ENCODE assay signal across 16 cellular contexts in the genomic region with DNA sequence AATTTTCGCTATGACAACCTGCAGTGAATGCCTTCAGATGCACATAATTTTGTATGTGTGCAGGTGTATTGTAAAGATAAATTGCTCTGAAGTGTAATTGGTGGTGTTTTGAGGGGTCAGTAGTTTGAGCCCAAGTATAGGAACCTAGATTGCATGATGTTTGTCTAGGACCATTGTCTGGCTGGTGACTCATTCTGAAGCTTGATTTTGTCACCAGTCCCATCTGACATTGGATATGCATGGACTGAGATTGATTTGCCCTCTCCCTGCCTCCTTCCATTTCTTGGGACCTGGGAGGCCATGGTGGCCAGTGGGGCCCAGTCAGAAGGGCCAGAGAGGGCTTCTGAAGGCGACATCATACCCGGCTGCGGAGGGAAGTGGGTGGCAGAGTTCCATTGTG.
DNase-seq lines count a peak whose midpoint lies in the region; ATAC-seq and TF ChIP-seq lines count a peak whose summit lies in the region.
"Had no signal": no experiment of that assay in that cellular context is flagged by ENCODE, and none has a peak within 500 bp of the region (broad histone marks: within the 10 kb centered on the region; RNA-seq: fewer than 3 reads in every experiment).

No MANE protein-coding gene starts in this region.

- H3K27me3 ChIP-seq in cardiac muscle cell: no peaks in the 10 kb centered on the region
- no peaks in the 10 kb centered on the region for H3K27me3 ChIP-seq in right atrium auricular region
- H3K27me3 ChIP-seq in hepatocyte: no peaks in the 10 kb centered on the region
- H3K27me3 ChIP-seq in mucosa of rectum (ENCODE audit: control insufficient read depth in 2 of 2, insufficient read depth in 2 of 2, low read length in 2 of 2): no peaks in the 10 kb centered on the region
- H3K27me3 ChIP-seq in trophoblast cell (ENCODE audit: insufficient read depth, low read length): no peaks in the 10 kb centered on the region
- H3K27me3 ChIP-seq in BE2C: no peaks in the 10 kb centered on the region
- H3K27me3 ChIP-seq: BLaER1 had no signal

- peak overlapping the region; percentile 55 for H3K27ac ChIP-seq in cardiac muscle cell
- no peak overlapping the region for H3K27ac ChIP-seq in right atrium auricular region
- peak overlapping the region; percentile 98 for H3K27ac ChIP-seq in hepatocyte
- H3K27ac ChIP-seq in mucosa of rectum (ENCODE audit: low read depth in 2 of 2, low read length in 2 of 2): peak overlapping the region; percentile 95 to 98
- no peak overlapping the region for H3K27ac ChIP-seq in trophoblast cell (ENCODE audit: low read depth, low read length)
- H3K27ac ChIP-seq: 22Rv1, BLaER1, GM23248 had no signal

- no peak overlapping the region for H4K91ac ChIP-seq in trophoblast cell (ENCODE audit: low read depth, low read length)

- H4K8ac ChIP-seq in trophoblast cell (ENCODE audit: low read depth, low read length): no peak overlapping the region

- no peak overlapping the region for H2BK5ac ChIP-seq in trophoblast cell (ENCODE audit: low read depth, low read length, poor library complexity)

- H3K9me3 ChIP-seq in cardiac muscle cell (ENCODE audit: low read depth) (no peaks in the 10 kb centered on the region), right atrium auricular region (no peaks in the 10 kb centered on the region), hepatocyte (ENCODE audit: low read depth) (no peaks in the 10 kb centered on the region), mucosa of rectum (ENCODE audit: control insufficient read depth in 2 of 2, low read length in 2 of 2) (no peaks in the 10 kb centered on the region), trophoblast cell (ENCODE audit: insufficient read depth, low read depth, low read length) (no peaks in the 10 kb centered on the region), BE2C (no peaks in the 10 kb centered on the region)
- H3K9me3 ChIP-seq: BLaER1, Caco-2 had no signal

- DNase-seq in cardiac muscle cell (ENCODE audit: low read depth in 1 of 2, low spot score in 1 of 2) (no peak), right atrium auricular region (ENCODE audit: low spot score) (no peak), hepatocyte (ENCODE audit: low spot score) (no peak), trophoblast cell (no peak), BE2C (no peak), pons (ENCODE audit: low spot score) (no peak)
- DNase-seq: Caco-2; CD8-positive, alpha-beta memory T cell; DND-41; GDM1; GM23248; H7 had no signal

- H3K4me2 ChIP-seq in hepatocyte: no peak overlapping the region
- H3K4me2 ChIP-seq in trophoblast cell (ENCODE audit: low read length): no peak overlapping the region
- H3K4me2 ChIP-seq: BLaER1 had no signal

- H3K79me2 ChIP-seq in hepatocyte (no peaks in the 10 kb centered on the region), trophoblast cell (ENCODE audit: control insufficient read depth, insufficient read depth, low read length, poor library complexity) (no peaks in the 10 kb centered on the region)

- no peak overlapping the region for H2AFZ ChIP-seq in hepatocyte
- no peak overlapping the region for H2AFZ ChIP-seq in trophoblast cell (ENCODE audit: insufficient read depth, low read length, poor library complexity)
- H2AFZ ChIP-seq: GM23248 had no signal

- H3K4ac ChIP-seq in trophoblast cell (ENCODE audit: low read depth, low read length): no peak overlapping the region

- H3K36me3 ChIP-seq in cardiac muscle cell (no peaks in the 10 kb centered on the region), right atrium auricular region (peaks cover 42% of the 10 kb centered on the region), hepatocyte (replicated peaks; ENCODE audit: insufficient read depth, low read depth) (no peaks in the 10 kb centered on the region), mucosa of rectum (ENCODE audit: control insufficient read depth in 2 of 2, insufficient read depth in 2 of 2, low read length in 2 of 2) (peaks cover 24 to 34% of the 10 kb centered on the region in 2 donors), trophoblast cell (ENCODE audit: control insufficient read depth in 1 of 2, insufficient read depth in 2 of 2, low read length in 2 of 2) (peaks cover 42 to 67% of the 10 kb centered on the region in 2 experiments), BE2C (peaks cover 67% of the 10 kb centered on the region)

- TF ChIP-seq CTCF in cardiac muscle cell (IDR thresholded peaks at IDR 0.05; ENCODE audit: low read depth, low read length): no peak
- TF ChIP-seq CTCF in right atrium auricular region (IDR thresholded peaks at IDR 0.05): no peak
- TF ChIP-seq CTCF in hepatocyte (IDR thresholded peaks at IDR 0.05; ENCODE audit: poor library complexity): no peak
- TF ChIP-seq CTCF in BE2C (IDR thresholded peaks at IDR 0.05; ENCODE audit: low read depth, low read length): no peak

- no peak overlapping the region for H3K14ac ChIP-seq in trophoblast cell (ENCODE audit: low read length)

- WGBS in hepatocyte (ENCODE audit: low lambda C conversion rate, missing lambda C conversion rate): 92% methylated on average over 4 of the region's 4 CpGs
- WGBS in trophoblast cell (ENCODE audit: extremely low coverage, insufficient coverage, insufficient read length): no CpG with 5 or more reads among the region's 4 CpGs

- H3K9ac ChIP-seq in mucosa of rectum (ENCODE audit: low read depth in 1 of 2, low read length in 2 of 2) (no peak overlapping the region), trophoblast cell (ENCODE audit: low read length) (no peak overlapping the region)
- H3K9ac ChIP-seq: BLaER1, GM23248 had no signal

- no peak overlapping the region for H3K18ac ChIP-seq in trophoblast cell (ENCODE audit: low read length)

- H2BK120ac ChIP-seq in trophoblast cell (ENCODE audit: insufficient read depth, low read length, poor library complexity): no peak overlapping the region

- H2BK12ac ChIP-seq in trophoblast cell (ENCODE audit: low read length): no peak overlapping the region

- H3K9me2 ChIP-seq in hepatocyte (replicated peaks; ENCODE audit: insufficient read depth): no peaks in the 10 kb centered on the region

- no peak overlapping the region for H3K23ac ChIP-seq in trophoblast cell (ENCODE audit: low read length)

- H3K4me1 ChIP-seq in cardiac muscle cell (ENCODE audit: low read depth): peaks cover 19% of the 10 kb centered on the region
- H3K4me1 ChIP-seq in right atrium auricular region: no peaks in the 10 kb centered on the region
- peaks cover 15% of the 10 kb centered on the region for H3K4me1 ChIP-seq in hepatocyte (ENCODE audit: insufficient read depth)
- peaks cover 6 to 21% of the 10 kb centered on the region in 2 donors for H3K4me1 ChIP-seq in mucosa of rectum (ENCODE audit: control insufficient read depth in 2 of 2, insufficient read depth in 2 of 2, low read length in 2 of 2)
- peaks cover 2 to 4% of the 10 kb centered on the region in 2 experiments for H3K4me1 ChIP-seq in trophoblast cell (ENCODE audit: control insufficient read depth in 1 of 2, insufficient read depth in 2 of 2, low read length in 2 of 2)
- peaks cover 12% of the 10 kb centered on the region for H3K4me1 ChIP-seq in BE2C
- H3K4me1 ChIP-seq: BLaER1 had no signal

- no peak overlapping the region for H4K12ac ChIP-seq in trophoblast cell (ENCODE audit: low read depth, low read length)

- no peak overlapping the region for H2AK5ac ChIP-seq in trophoblast cell (ENCODE audit: low read length)

- ATAC-seq in GM21528 (IDR thresholded peaks at IDR 0.05; ENCODE audit: low FRiP score, unreplicated experiment): no peak

- H3K79me1 ChIP-seq in trophoblast cell (ENCODE audit: low read length): no peaks in the 10 kb centered on the region

- H4K20me1 ChIP-seq in hepatocyte (ENCODE audit: insufficient read depth, poor library complexity, severe bottlenecking): no peaks in the 10 kb centered on the region
- H4K20me1 ChIP-seq: BLaER1 had no signal

- H3K4me3 ChIP-seq in cardiac muscle cell (no peak overlapping the region), right atrium auricular region (no peak overlapping the region), hepatocyte (no peak overlapping the region), mucosa of rectum (ENCODE audit: low read length in 2 of 2) (no peak overlapping the region), trophoblast cell (ENCODE audit: low read depth, low read length) (no peak overlapping the region), BE2C (ENCODE audit: low read depth, low read length) (no peak overlapping the region)
- H3K4me3 ChIP-seq: BLaER1, GM23248 had no signal

Comparison
In these comparisons a context has a peak if more than half of its experiments do, and no peak if none do; other contexts are left out.
1. H3K27ac ChIP-seq: peak in cardiac muscle cell (single experiment), hepatocyte (single experiment) and mucosa of rectum (2 of 2); none in right atrium auricular region (0 of 2) and trophoblast cell (single experiment).